Comparison of ENCODE assay signal across 1 cellular context in the genomic region with DNA sequence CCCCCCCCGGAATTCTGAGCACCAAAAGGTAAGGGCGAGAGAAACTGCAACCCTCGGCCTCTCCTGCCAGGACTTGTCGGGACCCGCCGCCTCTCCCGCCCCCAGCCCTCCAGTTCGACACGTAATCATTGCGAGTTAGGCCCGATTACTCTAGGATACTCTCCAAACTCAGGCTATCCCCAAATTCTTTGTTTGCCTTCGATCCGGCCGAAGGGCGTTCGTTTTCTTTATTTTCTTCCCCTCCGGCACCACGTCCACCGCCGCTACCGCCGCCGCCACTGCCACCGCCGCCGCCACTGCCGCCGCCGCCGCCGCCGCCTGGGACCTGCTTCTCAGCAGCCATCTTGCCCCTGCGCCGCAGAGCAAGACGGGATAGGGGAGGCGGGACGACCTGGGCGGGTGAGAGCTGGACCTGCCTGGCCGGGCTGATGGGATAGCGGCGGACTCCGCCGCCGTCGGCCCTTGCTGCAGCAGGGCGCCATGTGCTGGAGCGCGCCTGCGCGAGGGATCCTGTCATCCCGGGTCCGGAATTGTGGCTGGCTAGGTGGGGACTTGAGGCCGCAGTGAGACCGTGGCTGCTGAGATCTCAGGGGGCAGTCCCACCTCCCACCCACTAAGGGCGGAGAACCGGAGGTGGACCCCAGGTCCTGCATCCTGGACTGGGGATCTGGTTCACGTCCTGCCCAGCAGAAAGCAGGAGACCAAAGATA.
A peak's percentile ranks its signal among the peaks of the same experiment; 100 is the strongest.
TF ChIP-seq lines count a peak whose summit lies in the region.

Gene SRP68 (minus strand): TSS at position 369 of the 710 bp plus-strand sequence. CDS start 26 bp downstream, at position 343.

TF ChIP-seq in K562, 482 proteins besides CTCF, POLR2A, EP300 and RAD21 (continued from another document and continues in another):
- TF ChIP-seq CHAMP1 (IDR thresholded peaks at IDR 0.05) (no peak), CLOCK (CRISPR knock-in tag; IDR thresholded peaks at IDR 0.05; ENCODE audit: borderline replicate concordance) (no peak), ZNF696 (CRISPR knock-in tag; conservative IDR thresholded peaks at IDR 0.05) (no peak), NFXL1 (CRISPR knock-in tag; IDR thresholded peaks at IDR 0.05) (no peak), CREB3L1 (IDR thresholded peaks at IDR 0.05; ENCODE audit: borderline replicate concordance, low read depth) (peak; percentile 88), BRD9 (IDR thresholded peaks at IDR 0.05; ENCODE audit: low read depth, partially characterized antibody) (no peak), CREB1 (IDR thresholded peaks at IDR 0.05) (no peak), CREB1 (CRISPR knock-in tag; IDR thresholded peaks at IDR 0.05) (peak; percentile 43; the same call in 1 of the 2 replicates), ZBTB9 (CRISPR knock-in tag; IDR thresholded peaks at IDR 0.05) (0 out of 2 replicates have a peak, but pooled peaks have one; percentile 22), ZBTB34 (CRISPR knock-in tag; IDR thresholded peaks at IDR 0.05) (no peak), NFIC (IDR thresholded peaks at IDR 0.05) (peak; percentile 61), TEAD4 (IDR thresholded peaks at IDR 0.05; ENCODE audit: low read length) (peak; percentile 23; the same call in 1 of the 2 replicates), TEAD4 (CRISPR knock-in tag; IDR thresholded peaks at IDR 0.05; ENCODE audit: borderline replicate concordance) (peak; percentile 53; the same call in 1 of the 2 replicates), MTF1 (CRISPR knock-in tag; IDR thresholded peaks at IDR 0.05; ENCODE audit: borderline replicate concordance) (no peak), ZNF785 (CRISPR knock-in tag; IDR thresholded peaks at IDR 0.05) (no peak), ZNF586 (CRISPR knock-in tag; conservative IDR thresholded peaks at IDR 0.05) (no peak), STAT5A (IDR thresholded peaks at IDR 0.05; ENCODE audit: borderline replicate concordance, low read length) (no peak; the same call in 1 of the 2 replicates), PCBP1 (IDR thresholded peaks at IDR 0.05; ENCODE audit: low read depth, low read length, poor library complexity, severe bottlenecking) (peak; percentile 40), ARID3A (IDR thresholded peaks at IDR 0.05; ENCODE audit: borderline replicate concordance, low read depth, low read length) (no peak), SIX5 (IDR thresholded peaks at IDR 0.05; ENCODE audit: borderline replicate concordance in 1 of 2, insufficient read depth in 1 of 2, low read depth in 1 of 2, low read length in 2 of 2) (no peak), SIRT6 (IDR thresholded peaks at IDR 0.05; ENCODE audit: low read depth, low read length) (no peak), SAP30 (IDR thresholded peaks at IDR 0.05; ENCODE audit: borderline replicate concordance, insufficient read depth, low read depth, low read length, poor library complexity, severe bottlenecking) (peak; percentile 41), RBM15 (IDR thresholded peaks at IDR 0.05; ENCODE audit: insufficient read depth, low read length) (no peak), PTTG1 (tag; IDR thresholded peaks at IDR 0.05; ENCODE audit: low read depth) (no peak), GATAD2B (IDR thresholded peaks at IDR 0.05; ENCODE audit: borderline replicate concordance) (no peak; the same call in 1 of the 2 replicates), CCNT2 (IDR thresholded peaks at IDR 0.05; ENCODE audit: borderline replicate concordance, extremely low read depth, insufficient read length, low read depth, low read length) (peak; percentile 85), BMI1 (IDR thresholded peaks at IDR 0.05; ENCODE audit: low read length) (no peak), MCM7 (IDR thresholded peaks at IDR 0.05) (no peak), ZFX (CRISPR knock-in tag; IDR thresholded peaks at IDR 0.05) (peak; percentile 97), FOSL1 (tag; conservative IDR thresholded peaks at IDR 0.05) (0 out of 2 replicates have a peak, but pooled peaks have one; percentile 21), CTBP1 (IDR thresholded peaks at IDR 0.05; ENCODE audit: borderline replicate concordance) (peak; percentile 36; the same call in 1 of the 2 replicates), CHCHD3 (CRISPR knock-in tag; IDR thresholded peaks at IDR 0.05) (no peak), ZNF384 (IDR thresholded peaks at IDR 0.05; ENCODE audit: low read depth, low read length) (no peak; the same call in 1 of the 2 replicates), FIP1L1 (IDR thresholded peaks at IDR 0.05; ENCODE audit: low read depth, low read length, poor library complexity, severe bottlenecking) (peak; percentile 66), RAD51 (IDR thresholded peaks at IDR 0.05; ENCODE audit: borderline replicate concordance, low read depth) (no peak), PHB (CRISPR knock-in tag; IDR thresholded peaks at IDR 0.05) (0 out of 2 replicates have a peak, but pooled peaks have one; percentile 34), ZNF583 (CRISPR knock-in tag; IDR thresholded peaks at IDR 0.05) (0 out of 2 replicates have a peak, but pooled peaks have one; percentile 37), ILF3 (IDR thresholded peaks at IDR 0.05; ENCODE audit: borderline replicate concordance) (no peak; the same call in 1 of the 2 replicates), NELFE (IDR thresholded peaks at IDR 0.05; ENCODE audit: insufficient read depth, insufficient read length) (no peak), E2F3 (CRISPR knock-in tag; IDR thresholded peaks at IDR 0.05) (peak; percentile 23; the same call in 1 of the 2 replicates), RUNX1 (IDR thresholded peaks at IDR 0.05; ENCODE audit: low read depth) (no peak), ZC3H8 (IDR thresholded peaks at IDR 0.05) (no peak), ZFP30 (CRISPR knock-in tag; IDR thresholded peaks at IDR 0.05; ENCODE audit: borderline replicate concordance) (no peak)
- TF ChIP-seq, protein P1, sequence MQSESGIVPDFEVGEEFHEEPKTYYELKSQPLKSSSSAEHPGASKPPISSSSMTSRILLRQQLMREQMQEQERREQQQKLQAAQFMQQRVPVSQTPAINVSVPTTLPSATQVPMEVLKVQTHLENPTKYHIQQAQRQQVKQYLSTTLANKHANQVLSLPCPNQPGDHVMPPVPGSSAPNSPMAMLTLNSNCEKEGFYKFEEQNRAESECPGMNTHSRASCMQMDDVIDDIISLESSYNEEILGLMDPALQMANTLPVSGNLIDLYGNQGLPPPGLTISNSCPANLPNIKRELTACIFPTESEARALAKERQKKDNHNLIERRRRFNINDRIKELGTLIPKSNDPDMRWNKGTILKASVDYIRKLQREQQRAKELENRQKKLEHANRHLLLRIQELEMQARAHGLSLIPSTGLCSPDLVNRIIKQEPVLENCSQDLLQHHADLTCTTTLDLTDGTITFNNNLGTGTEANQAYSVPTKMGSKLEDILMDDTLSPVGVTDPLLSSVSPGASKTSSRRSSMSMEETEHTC (IDR thresholded peaks at IDR 0.05): no peak
- TF ChIP-seq, protein P2, sequence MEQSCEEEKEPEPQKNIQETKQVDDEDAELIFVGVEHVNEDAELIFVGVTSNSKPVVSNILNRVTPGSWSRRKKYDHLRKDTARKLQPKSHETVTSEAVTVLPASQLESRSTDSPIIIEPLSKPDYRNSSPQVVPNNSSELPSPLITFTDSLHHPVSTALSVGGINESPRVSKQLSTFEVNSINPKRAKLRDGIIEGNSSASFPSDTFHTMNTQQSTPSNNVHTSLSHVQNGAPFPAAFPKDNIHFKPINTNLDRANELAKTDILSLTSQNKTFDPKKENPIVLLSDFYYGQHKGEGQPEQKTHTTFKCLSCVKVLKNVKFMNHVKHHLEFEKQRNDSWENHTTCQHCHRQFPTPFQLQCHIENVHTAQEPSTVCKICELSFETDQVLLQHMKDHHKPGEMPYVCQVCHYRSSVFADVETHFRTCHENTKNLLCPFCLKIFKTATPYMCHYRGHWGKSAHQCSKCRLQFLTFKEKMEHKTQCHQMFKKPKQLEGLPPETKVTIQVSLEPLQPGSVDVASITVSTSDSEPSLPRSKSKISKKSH (CRISPR knock-in tag; IDR thresholded peaks at IDR 0.05): no peak
- TF ChIP-seq, protein P3, sequence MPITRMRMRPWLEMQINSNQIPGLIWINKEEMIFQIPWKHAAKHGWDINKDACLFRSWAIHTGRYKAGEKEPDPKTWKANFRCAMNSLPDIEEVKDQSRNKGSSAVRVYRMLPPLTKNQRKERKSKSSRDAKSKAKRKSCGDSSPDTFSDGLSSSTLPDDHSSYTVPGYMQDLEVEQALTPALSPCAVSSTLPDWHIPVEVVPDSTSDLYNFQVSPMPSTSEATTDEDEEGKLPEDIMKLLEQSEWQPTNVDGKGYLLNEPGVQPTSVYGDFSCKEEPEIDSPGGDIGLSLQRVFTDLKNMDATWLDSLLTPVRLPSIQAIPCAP (CRISPR knock-in tag; IDR thresholded peaks at IDR 0.05; ENCODE audit: borderline replicate concordance): no peak
